ENCODE assay signal across 10 cellular contexts in the genomic region with DNA sequence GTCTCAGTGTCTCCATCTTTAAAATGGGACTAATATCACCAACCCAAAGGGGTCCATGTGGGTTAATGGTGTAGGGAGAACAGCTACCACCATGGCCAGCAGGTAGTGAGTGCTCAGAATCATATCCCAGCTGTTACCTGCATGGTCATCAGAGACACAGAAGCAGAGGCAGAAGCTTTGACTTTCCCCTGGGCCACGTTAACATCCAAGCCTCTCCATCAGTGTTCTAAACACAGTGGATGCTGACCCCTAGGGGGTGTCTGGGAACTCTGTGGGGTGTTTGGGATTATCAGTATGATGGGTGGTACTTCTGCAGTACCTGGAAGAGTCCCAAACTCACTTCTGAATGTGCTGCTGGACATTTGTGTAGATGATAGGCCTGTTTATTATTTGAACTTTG.
A peak's percentile ranks its signal among the peaks of the same experiment; 100 is the strongest.
DNase-seq lines count a peak whose midpoint lies in the region; ATAC-seq and TF ChIP-seq lines count a peak whose summit lies in the region.
"Had no signal": no experiment of that assay in that cellular context is flagged by ENCODE, and none has a peak within 500 bp of the region (broad histone marks: within the 10 kb centered on the region; RNA-seq: fewer than 3 reads in every experiment).

No MANE protein-coding gene starts in this region.

- intact Hi-C loops in prostate gland (cut with DNase I), result no loop called here

- H3K27ac ChIP-seq in prostate gland, result no peak overlapping the region

- H3K36me3 ChIP-seq in prostate gland, result no peaks in the 10 kb centered on the region

- WGBS in prostate gland, result 50% methylated on average over 1 of the region's 1 CpG

- H3K27me3 ChIP-seq in prostate gland (replicated peaks; ENCODE audit: insufficient read depth), result no peaks in the 10 kb centered on the region

- TF ChIP-seq POLR2A in erythroblast (IDR thresholded peaks at IDR 0.05; ENCODE audit: low read length) (no peak), prostate gland (IDR thresholded peaks at IDR 0.05) (no peak)

- peak; percentile 24 for ATAC-seq in GM19324 (IDR thresholded peaks at IDR 0.05; ENCODE audit: low FRiP score, unreplicated experiment)
- ATAC-seq in HG03378 (IDR thresholded peaks at IDR 0.05; ENCODE audit: unreplicated experiment), result peak; percentile 60

- peak; percentile 28 for TF ChIP-seq CTCF in GM10266 (IDR thresholded peaks at IDR 0.05; ENCODE audit: control insufficient read depth, insufficient read depth, low read depth, missing control alignments)
- TF ChIP-seq CTCF in prostate gland (IDR thresholded peaks at IDR 0.05), result no peak

- H3K4me1 ChIP-seq in prostate gland (replicated peaks), result no peaks in the 10 kb centered on the region

- H3K4me3 ChIP-seq in prostate gland, result no peak overlapping the region

- DNase-seq in GM10266 (ENCODE audit: extremely low spot score) (no peak), erythroblast (lab: John Stamatoyannopoulos, UW) (peak; percentile 27 to 40), mesenteric fat pad (ENCODE audit: low spot score) (no peak), prostate gland (ENCODE audit: low spot score) (no peak), cerebellum (ENCODE audit: low spot score) (no peak), DMS79 (lab: John Stamatoyannopoulos, UW) (no peak)
- DNase-seq: cerebellar nuclear complex, Kasumi-1 had no signal

- H3K9me3 ChIP-seq in prostate gland, result no peaks in the 10 kb centered on the region

Comparison
In these comparisons a context has a peak if more than half of its experiments do, and no peak if none do; other contexts are left out.
1. DNase-seq: peak in erythroblast (2 of 2); none in GM10266 (single experiment), mesenteric fat pad (single experiment), prostate gland (single experiment), cerebellum (single experiment) and DMS79 (single experiment).